9 cellular contexts compared by ENCODE assay signal in genomic region chr22:20308806-20309650, GRCh38. TPM values are rescaled to one million over a fixed set of nuclear protein-coding genes. Genes with fewer than 3 reads are reported as not detected.
A peak's percentile ranks its signal among the peaks of the same experiment; 100 is the strongest.
DNase-seq lines count a peak whose midpoint lies in the region; ATAC-seq, FAIRE-seq and TF ChIP-seq lines count a peak whose summit lies in the region.
"Not testable (repeated sequence)": the region's sequence is repeated elsewhere in the genome, so short reads cannot be mapped to it uniquely, and the experiment has no call there.
"Had no signal": no experiment of that assay in that cellular context is flagged by ENCODE, and none has a peak within 500 bp of the region (broad histone marks: within the 10 kb centered on the region; RNA-seq: fewer than 3 reads in every experiment).

No MANE protein-coding gene starts in this region.

- H2BK120ac ChIP-seq in H1 (replicated peaks; ENCODE audit: low read depth, low read length), result not testable (repeated sequence)

- H4K8ac ChIP-seq in H1 (ENCODE audit: extremely low read depth, insufficient read depth, low read length), result peak overlapping the region; percentile 35; the same call in 1 of the 2 replicates

- DNase-seq in BE2C (peak; percentile 2), NCI-H1105 treated with DMSO at 0.1 percent for 48 hours (lab: John Stamatoyannopoulos, UW) (peak; percentile 34), NCI-H345 (lab: John Stamatoyannopoulos, UW) (peak; percentile 55), osteoblast (ENCODE audit: insufficient read length, low spot score, missing footprints) (peak; percentile 26), upper lobe of right lung (peak; percentile 42)
- DNase-seq in activated effector memory CD4-positive, alpha-beta T cell treated with anti-CD3 and anti-CD28 coated beads, Interleukin-2, amount 50 U/mL, for 16 hours, result peak; percentile 43
- DNase-seq in H1 (ENCODE audit: low read depth in 1 of 2, low spot score in 2 of 2); keratinocyte (ENCODE audit: low read depth, low spot score): not testable (repeated sequence)

- intact Hi-C loops in upper lobe of right lung (cut with DNase I), result not testable (repeated sequence)

- not testable (repeated sequence) for TF ChIP-seq EP300 in H1 (IDR thresholded peaks at IDR 0.05; ENCODE audit: borderline replicate concordance in 1 of 2, low read depth in 2 of 2, low read length in 2 of 2)

- H3K9me1 ChIP-seq in keratinocyte (ENCODE audit: control insufficient read depth, extremely low read depth, insufficient read depth, low read length), result not testable (repeated sequence)

- not testable (repeated sequence) for H3K9ac ChIP-seq in H1 (replicated peaks in 1 of 4; ENCODE audit: extremely low read depth in 1 of 4, low read depth in 3 of 4, low read length in 3 of 4); keratinocyte (ENCODE audit: control insufficient read depth, extremely low read depth, insufficient read depth, low read length)

- H2BK12ac ChIP-seq in H1 (ENCODE audit: low read depth, low read length), result not testable (repeated sequence)

- not testable (repeated sequence) for H2BK20ac ChIP-seq in H1 (ENCODE audit: low read length)

- ATAC-seq in upper lobe of right lung, result not testable (repeated sequence)

- not testable (repeated sequence) for H3K4me3 ChIP-seq in BE2C (ENCODE audit: low read depth, low read length); H1 (ENCODE audit: extremely low read depth in 1 of 4, insufficient read depth in 2 of 4, low read depth in 3 of 4, low read length in 4 of 4); keratinocyte (ENCODE audit: control insufficient read depth in 2 of 3, extremely low read depth in 1 of 3, insufficient read depth in 2 of 3, low read depth in 1 of 3, low read length in 3 of 3); osteoblast (ENCODE audit: insufficient read depth, low read length); upper lobe of right lung

- not testable (repeated sequence) for H4K91ac ChIP-seq in H1 (replicated peaks; ENCODE audit: insufficient read length, low read length)

- not testable (repeated sequence) for H3K79me1 ChIP-seq in H1 (ENCODE audit: low read depth, low read length)

- WGBS in H1 (ENCODE audit: extremely low coverage in 1 of 2, insufficient coverage in 1 of 2, insufficient read length in 1 of 2, insufficient replicate concordance in 2 of 2, low coverage in 1 of 2, low lambda C conversion rate in 2 of 2, missing lambda C conversion rate in 1 of 2), 2 experiments, result 95% methylated on average over 21 of the region's 22 CpGs; no CpG with 5 or more reads in 1 of the 2 experiments

- not testable (repeated sequence) for H3K4me2 ChIP-seq in H1 (ENCODE audit: insufficient read depth in 1 of 2, low read depth in 2 of 2, low read length in 2 of 2); osteoblast (ENCODE audit: insufficient read depth, low read length)
- peak overlapping the region; percentile 56 for H3K4me2 ChIP-seq in keratinocyte (ENCODE audit: control insufficient read depth, extremely low read depth, insufficient read depth, low read depth, low read length)

- not testable (repeated sequence) for H2BK15ac ChIP-seq in H1 (ENCODE audit: low read length)

- H3K27ac ChIP-seq in H1 (ENCODE audit: low read depth, low read length); keratinocyte (ENCODE audit: control insufficient read depth, insufficient read depth, low read length); osteoblast (ENCODE audit: low read depth, low read length); upper lobe of right lung: not testable (repeated sequence)

- H4K20me1 ChIP-seq in H1 (replicated peaks in 1 of 2; ENCODE audit: control insufficient read depth in 1 of 2, insufficient read depth in 2 of 2, low read length in 2 of 2); keratinocyte (ENCODE audit: control insufficient read depth, extremely low read depth, insufficient read depth, low read length); osteoblast (ENCODE audit: insufficient read depth, low read length): not testable (repeated sequence)

- not testable (repeated sequence) for H3K23me2 ChIP-seq in H1 (ENCODE audit: low read depth, low read length)

- dilution Hi-C loops in keratinocyte (cut with MboI; ENCODE audit: extremely low pct_ligation_motif_present, low sequenced_read_pairs), result not testable (repeated sequence)

- not testable (repeated sequence) for H2AK5ac ChIP-seq in H1 (ENCODE audit: low read depth, low read length)

- POLR2A ChIA-PET in H1 (lab: Charles Lee; ENCODE audit: partially characterized antibody), result interaction anchor here (1.2 to 1.6 kb wide), 2 partner anchors 183 to 1392 kb away, joined by 4 read pairs; no protein-coding TSS in a partner anchor

- FAIRE-seq in H1 (lab: Jason Lieb, UNC) (peak; percentile 52), keratinocyte (lab: Jason Lieb, UNC) (peak; percentile 92)

- not testable (repeated sequence) for TF ChIP-seq CTCF in BE2C (IDR thresholded peaks at IDR 0.05; ENCODE audit: low read depth, low read length); H1 (IDR thresholded peaks at IDR 0.05; ENCODE audit: control extremely low read depth in 1 of 3, insufficient read depth in 1 of 3, low read depth in 1 of 3, low read length in 3 of 3); keratinocyte (optimal IDR thresholded peaks at IDR 0.05 in 1 of 3, IDR thresholded peaks at IDR 0.05 in 1 of 3, conservative IDR thresholded peaks at IDR 0.05 in 1 of 3; ENCODE audit: extremely low read depth in 1 of 3, insufficient read depth in 2 of 3, low read length in 3 of 3); osteoblast (IDR thresholded peaks at IDR 0.05; ENCODE audit: extremely low read depth, low read depth, low read length); upper lobe of right lung (IDR thresholded peaks at IDR 0.05)

- H2AFZ ChIP-seq in H1 (ENCODE audit: low read length); keratinocyte (ENCODE audit: control insufficient read depth, low read length); osteoblast (ENCODE audit: low read length): not testable (repeated sequence)

- not testable (repeated sequence) for TF ChIP-seq POLR2A in H1 (IDR thresholded peaks at IDR 0.05; ENCODE audit: control extremely low read depth in 1 of 2, low read depth in 2 of 2, low read length in 2 of 2)

- not testable (repeated sequence) for TF ChIP-seq RAD21 in H1 (IDR thresholded peaks at IDR 0.05 in 1 of 2, conservative IDR thresholded peaks at IDR 0.05 in 1 of 2; ENCODE audit: low read depth in 2 of 2, low read length in 2 of 2)

- CTCF ChIA-PET in H1 (lab: Charles Lee; ENCODE audit: partially characterized antibody), result interaction anchor here (0.6 to 1.1 kb wide), 2 partner anchors 8 to 178 kb away, joined by 3 read pairs; no protein-coding TSS in a partner anchor

- H2BK5ac ChIP-seq in H1 (ENCODE audit: low read depth, low read length), result not testable (repeated sequence)

- H4K5ac ChIP-seq in H1 (ENCODE audit: insufficient read length, low read depth, low read length), result not testable (repeated sequence)

- H3K56ac ChIP-seq in H1 (replicated peaks; ENCODE audit: insufficient read length, low read depth, low read length), result not testable (repeated sequence)

- not testable (repeated sequence) for H3K14ac ChIP-seq in H1 (ENCODE audit: insufficient read length)

- not testable (repeated sequence) for H3K23ac ChIP-seq in H1 (ENCODE audit: insufficient read length)

- not testable (repeated sequence) for H3K9me3 ChIP-seq in BE2C; H1 (ENCODE audit: insufficient read depth in 2 of 2, low read depth in 1 of 2, low read length in 1 of 2); keratinocyte (ENCODE audit: control insufficient read depth, low read depth, low read length); osteoblast (ENCODE audit: low read depth, low read length); upper lobe of right lung

- not testable (repeated sequence) for H3K4me1 ChIP-seq in BE2C; H1 (replicated peaks in 1 of 4; ENCODE audit: control insufficient read depth in 3 of 4, insufficient read depth in 4 of 4, low read length in 3 of 4); osteoblast (ENCODE audit: insufficient read depth, low read length); upper lobe of right lung
- peaks cover 11% of the 10 kb centered on the region for H3K4me1 ChIP-seq in keratinocyte (ENCODE audit: control insufficient read depth, extremely low read depth, insufficient read depth, low read length)

- H3K27me3 ChIP-seq in BE2C; H1 (replicated peaks in 1 of 4; ENCODE audit: control insufficient read depth in 3 of 4, extremely low read depth in 1 of 4, insufficient read depth in 3 of 4, low read length in 3 of 4); keratinocyte (ENCODE audit: control insufficient read depth, extremely low read depth, insufficient read depth, low read length); osteoblast (ENCODE audit: insufficient read depth, low read length); upper lobe of right lung: not testable (repeated sequence)

- H3K4ac ChIP-seq in H1 (replicated peaks; ENCODE audit: insufficient read length, low read depth, low read length), result not testable (repeated sequence)

- H3K18ac ChIP-seq in H1 (ENCODE audit: extremely low read depth, low read length), result not testable (repeated sequence)

- H3K36me3 ChIP-seq in BE2C; H1 (ENCODE audit: control insufficient read depth in 2 of 4, insufficient read depth in 4 of 4, low read length in 3 of 4); keratinocyte (ENCODE audit: control insufficient read depth in 2 of 2, extremely low read depth in 1 of 2, insufficient read depth in 2 of 2, low read length in 2 of 2); osteoblast (ENCODE audit: insufficient read depth, low read length); upper lobe of right lung: not testable (repeated sequence)

- not testable (repeated sequence) for H3K79me2 ChIP-seq in H1 (ENCODE audit: control insufficient read depth in 1 of 2, insufficient read depth in 2 of 2, low read length in 2 of 2); keratinocyte (ENCODE audit: control insufficient read depth, insufficient read depth, low read length); osteoblast (ENCODE audit: insufficient read depth, low read length)

RNA-seq across cellular contexts. Expression of gene DGCR6L, which starts 10.8 kb away (rescaled TPM):
- 200 TPM for polyA plus RNA-seq in BE2C (2012; ENCODE audit: insufficient read depth, insufficient read length, low read depth)
- total RNA-seq in H1 (2021; fragmentation: NEBNext Ultra II Directional; extraction: Animal tissue kit (Norgen Biotek cat#: 25700)), result 41.9 and 43.6 TPM in 2 replicates
- polyA plus RNA-seq in H1 (2011; rRNA removed) (72.6 and 93.5 TPM in 2 replicates), keratinocyte (19.2 to 38.3 TPM (median 25.2 TPM) in 3 replicates)
- polyA plus RNA-seq in H1 (2011; cell fraction: cytosol; rRNA removed), result 82.8 TPM
- polyA plus RNA-seq in H1 (2011; cell fraction: nucleus; rRNA removed), result 56.9 TPM
- polyA plus RNA-seq in H1 (2012, experiment 1 of 2), result 26.0 to 54.5 TPM (median 49.4 TPM) in 4 replicates
- 59.2 TPM for polyA plus RNA-seq in H1 (2012, experiment 2 of 2)
- polyA plus RNA-seq in H1 (2013, experiment 1 of 2), result 26.6 TPM
- 25.1 TPM for polyA plus RNA-seq in H1 (2013, experiment 2 of 2)
- 12.0 and 15.2 TPM in 2 replicates for polyA minus RNA-seq in H1 (2011; rRNA and poly(A)+ RNA removed)
- polyA minus RNA-seq in H1 (2011; cell fraction: cytosol; rRNA and poly(A)+ RNA removed), result 18.9 TPM
- 16.5 TPM for polyA minus RNA-seq in H1 (2011; cell fraction: nucleus; rRNA and poly(A)+ RNA removed)
- 10.6 TPM for polyA plus RNA-seq in keratinocyte (2011; ENCODE audit: low read depth)
- 13.0 and 35.8 TPM in 2 replicates for polyA plus RNA-seq in keratinocyte (2011; cell fraction: cytosol; rRNA removed)
- polyA plus RNA-seq in keratinocyte (2011; cell fraction: nucleus; rRNA removed), result 7.9 and 8.3 TPM in 2 replicates
- 15.8 and 30.8 TPM in 2 replicates for polyA plus RNA-seq in keratinocyte (2012; ENCODE audit: low replicate concordance)
- polyA minus RNA-seq in keratinocyte, result 8.7 to 18.4 TPM (median 15.3 TPM) in 3 replicates
- 31.3 TPM for polyA minus RNA-seq in keratinocyte (2011; cell fraction: cytosol; rRNA and poly(A)+ RNA removed)
- polyA minus RNA-seq in keratinocyte (2011; cell fraction: nucleus; rRNA and poly(A)+ RNA removed), result 3.6 and 6.3 TPM in 2 replicates
- total RNA-seq in osteoblast (58.9 and 60.8 TPM in 2 replicates), upper lobe of right lung (35.8 TPM)

RNA-seq across cellular contexts. Expression of gene RTN4R, which starts 40.9 kb away (rescaled TPM):
- 68.7 TPM for polyA plus RNA-seq in BE2C (2012; ENCODE audit: insufficient read depth, insufficient read length, low read depth)
- total RNA-seq in H1 (2021; fragmentation: NEBNext Ultra II Directional; extraction: Animal tissue kit (Norgen Biotek cat#: 25700)), result 21.8 and 22.5 TPM in 2 replicates
- polyA plus RNA-seq in H1 (2011; rRNA removed), result 41.3 and 51.5 TPM in 2 replicates
- 24.6 TPM for polyA plus RNA-seq in H1 (2011; cell fraction: cytosol; rRNA removed)
- 24.0 TPM for polyA plus RNA-seq in H1 (2011; cell fraction: nucleus; rRNA removed)
- 11.0 to 25.6 TPM (median 23.1 TPM) in 4 replicates for polyA plus RNA-seq in H1 (2012, experiment 1 of 2)
- polyA plus RNA-seq in H1 (2012, experiment 2 of 2), result 19.1 TPM
- 30.2 TPM for polyA plus RNA-seq in H1 (2013, experiment 1 of 2)
- polyA plus RNA-seq in H1 (2013, experiment 2 of 2), result 29.2 TPM
- polyA minus RNA-seq in H1 (2011; rRNA and poly(A)+ RNA removed), result 10.5 and 13.6 TPM in 2 replicates
- polyA minus RNA-seq in H1 (2011; cell fraction: cytosol; rRNA and poly(A)+ RNA removed), result 23.1 TPM
- polyA minus RNA-seq in H1 (2011; cell fraction: nucleus; rRNA and poly(A)+ RNA removed), result 9.8 TPM
- 2.5 to 5.6 TPM (median 5.5 TPM) in 3 replicates for polyA plus RNA-seq in keratinocyte
- polyA plus RNA-seq in keratinocyte (2011; ENCODE audit: low read depth), result 0.79 TPM
- 2.6 and 8.8 TPM in 2 replicates for polyA plus RNA-seq in keratinocyte (2011; cell fraction: cytosol; rRNA removed)
- polyA plus RNA-seq in keratinocyte (2011; cell fraction: nucleus; rRNA removed), result 4.8 and 7.4 TPM in 2 replicates
- 7.3 and 10.5 TPM in 2 replicates for polyA plus RNA-seq in keratinocyte (2012; ENCODE audit: low replicate concordance)
- 2.6 to 4.4 TPM (median 4.4 TPM) in 3 replicates for polyA minus RNA-seq in keratinocyte
- polyA minus RNA-seq in keratinocyte (2011; cell fraction: cytosol; rRNA and poly(A)+ RNA removed), result 24.7 TPM
- 6.6 and 6.8 TPM in 2 replicates for polyA minus RNA-seq in keratinocyte (2011; cell fraction: nucleus; rRNA and poly(A)+ RNA removed)
- total RNA-seq in osteoblast, result under 0.01 and 0.29 TPM in 2 replicates
- 9.8 TPM for total RNA-seq in upper lobe of right lung
- total RNA-seq: OCI-LY7 had no signal
